ENCODE assay signal across 1 cellular context in genomic region chr3:42829083-42829627, GRCh38.
TF ChIP-seq lines count a peak whose summit lies in the region.

No MANE protein-coding gene starts in this region.

TF ChIP-seq in HepG2, 621 proteins besides CTCF, POLR2A, EP300 and RAD21 (continued from another document and continues in another):
- no peak for TF ChIP-seq CHD4 (IDR thresholded peaks at IDR 0.05; ENCODE audit: borderline replicate concordance, low read length)
- TF ChIP-seq FOXK1 (CRISPR knock-in tag; IDR thresholded peaks at IDR 0.05; ENCODE audit: borderline replicate concordance, low read depth): peak; percentile 56; the same call in 1 of the 2 replicates
- no peak for TF ChIP-seq ZBTB14 (CRISPR knock-in tag; IDR thresholded peaks at IDR 0.05)
- TF ChIP-seq ATF6 (CRISPR knock-in tag; conservative IDR thresholded peaks at IDR 0.05): no peak
- no peak for TF ChIP-seq SKIL (CRISPR knock-in tag; IDR thresholded peaks at IDR 0.05; ENCODE audit: borderline replicate concordance)
- no peak for TF ChIP-seq ZNF20 (CRISPR knock-in tag; IDR thresholded peaks at IDR 0.05)
- peak; percentile 68; the same call in 1 of the 2 replicates for TF ChIP-seq HOMEZ (CRISPR knock-in tag; IDR thresholded peaks at IDR 0.05; ENCODE audit: low read depth)
- TF ChIP-seq ZNF672 (CRISPR knock-in tag; IDR thresholded peaks at IDR 0.05): no peak
- TF ChIP-seq KAT8 (CRISPR knock-in tag; IDR thresholded peaks at IDR 0.05): peak; percentile 47; the same call in 1 of the 2 replicates
- TF ChIP-seq FOSL2 (CRISPR knock-in tag; IDR thresholded peaks at IDR 0.05): peak; percentile 94
- no peak for TF ChIP-seq CBX1 (IDR thresholded peaks at IDR 0.05; ENCODE audit: low read depth)
- peak; percentile 83 for TF ChIP-seq PPARG (CRISPR knock-in tag; conservative IDR thresholded peaks at IDR 0.05)
- no peak for TF ChIP-seq MLXIP (CRISPR knock-in tag; IDR thresholded peaks at IDR 0.05; ENCODE audit: borderline replicate concordance)
- no peak for TF ChIP-seq CCDC6 (CRISPR knock-in tag; IDR thresholded peaks at IDR 0.05)
- TF ChIP-seq ZNF792 (CRISPR knock-in tag; IDR thresholded peaks at IDR 0.05): 0 out of 2 replicates have a peak, but pooled peaks have one; percentile 21
- 0 out of 2 replicates have a peak, but pooled peaks have one; percentile 25 for TF ChIP-seq ZBED4 (CRISPR knock-in tag; IDR thresholded peaks at IDR 0.05; ENCODE audit: borderline replicate concordance)
- peak; percentile 68 for TF ChIP-seq NFIC (IDR thresholded peaks at IDR 0.05; ENCODE audit: low read length)
- TF ChIP-seq MIER3 (CRISPR knock-in tag; IDR thresholded peaks at IDR 0.05; ENCODE audit: borderline replicate concordance): peak; percentile 36; the same call in 1 of the 2 replicates
- peak; percentile 56 for TF ChIP-seq HNF1A (IDR thresholded peaks at IDR 0.05; ENCODE audit: low read depth)
- TF ChIP-seq HNF1A (CRISPR knock-in tag; IDR thresholded peaks at IDR 0.05; ENCODE audit: borderline replicate concordance): peak; percentile 56; the same call in 1 of the 2 replicates
- TF ChIP-seq AKNA (CRISPR knock-in tag; IDR thresholded peaks at IDR 0.05; ENCODE audit: borderline replicate concordance): no peak
- TF ChIP-seq ZNF770 (CRISPR knock-in tag; IDR thresholded peaks at IDR 0.05): no peak
- peak; percentile 69 for TF ChIP-seq FOXA1 (IDR thresholded peaks at IDR 0.05)
- TF ChIP-seq FOXA1 (CRISPR knock-in tag; IDR thresholded peaks at IDR 0.05): peak; percentile 74
- TF ChIP-seq KDM5A (IDR thresholded peaks at IDR 0.05; ENCODE audit: borderline replicate concordance, low read length): no peak
